ENCODE assay signal across 8 cellular contexts in the genomic region with DNA sequence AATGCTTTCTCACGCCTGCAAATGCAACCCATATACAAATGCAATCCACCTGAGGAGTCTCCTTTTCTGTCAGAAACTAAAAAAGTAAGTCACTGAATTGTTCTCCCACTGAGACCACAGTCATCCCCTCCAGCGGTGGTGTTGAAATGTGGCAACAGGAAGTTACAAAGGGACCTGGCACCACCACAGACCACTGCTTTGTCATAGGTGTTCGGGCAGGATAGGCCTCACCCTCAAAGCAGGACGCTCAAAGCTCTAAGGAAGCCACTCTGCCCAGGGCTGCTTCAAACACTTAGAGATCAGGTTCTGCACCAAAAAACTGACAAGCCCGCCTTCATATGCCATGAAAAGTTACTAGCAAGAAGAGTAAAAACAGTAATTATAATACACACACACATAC. TPM values are rescaled to one million over a fixed set of nuclear protein-coding genes. Genes with fewer than 3 reads are reported as not detected.
DNase-seq lines count a peak whose midpoint lies in the region; ATAC-seq, FAIRE-seq and TF ChIP-seq lines count a peak whose summit lies in the region.

No MANE protein-coding gene starts in this region.

- POLR2A ChIA-PET in K562 (lab: Yijun Ruan, JAX): no interaction called here

- CTCF ChIA-PET in K562 (lab: Yijun Ruan, JAX; ENCODE audit: low intra/inter-chr PET ratio): no interaction called here

- no peak overlapping the region for H3K4me2 ChIP-seq in K562 (ENCODE audit: insufficient read depth, low read length)

- H3K36me3 ChIP-seq in K562 (ENCODE audit: control insufficient read depth, insufficient read depth, low read length): no peaks in the 10 kb centered on the region

- H4K20me1 ChIP-seq in K562 (replicated peaks; ENCODE audit: control insufficient read depth, insufficient read depth, low read length): no peaks in the 10 kb centered on the region

- no peak overlapping the region for H3K9ac ChIP-seq in K562 (ENCODE audit: insufficient read depth in 1 of 2, low read depth in 2 of 2, low read length in 2 of 2)

- no peak for FAIRE-seq in K562 (lab: Jason Lieb, UNC)
- FAIRE-seq in HTR-8/SVneo (lab: Jason Lieb, UNC): no peak

- no peaks in the 10 kb centered on the region for H3K9me3 ChIP-seq in K562 (replicated peaks; ENCODE audit: control insufficient read depth, insufficient read depth, low read depth, low read length)

- no TSS peak for BruUV-seq in K562 (replicated peaks; lab: Mats Ljungman, UMichigan)

- TF ChIP-seq POLR2A in K562 (conservative IDR thresholded peaks at IDR 0.05): no peak

- H3K9me3 Mint-ChIP-seq in natural killer cell: no peaks in the 10 kb centered on the region
- H3K9me3 Mint-ChIP-seq in type B pancreatic cell: peaks cover 4% of the 10 kb centered on the region

- H3K36me3 Mint-ChIP-seq in natural killer cell (no peaks in the 10 kb centered on the region), type B pancreatic cell (no peaks in the 10 kb centered on the region)

- in situ Hi-C loops in K562 (cut with MboI): no loop called here

- H3K9me1 ChIP-seq in K562 (ENCODE audit: control insufficient read depth, insufficient read depth, low read length): no peaks in the 10 kb centered on the region

- intact Hi-C loops in K562 (cut with micrococcal nuclease) (no loop called here), natural killer cell (cut with micrococcal nuclease) (loop anchor here (1.0 kb wide), 3 partner anchors 11 to 76 kb away; a partner anchor contains a TSS)

- H3K27me3 ChIP-seq in K562 (ENCODE audit: control insufficient read depth in 2 of 2, insufficient read depth in 2 of 2, low read length in 2 of 2): no peaks in the 10 kb centered on the region

- H2AFZ ChIP-seq in K562 (ENCODE audit: low read depth, low read length): peak overlapping the region; percentile 85

- H3K79me2 ChIP-seq in K562 (ENCODE audit: control insufficient read depth, insufficient read depth, low read length): no peaks in the 10 kb centered on the region

- TF ChIP-seq EP300 in K562 (IDR thresholded peaks at IDR 0.05; ENCODE audit: low read length): no peak

- DNase-seq in T-helper 9 cell (peak; percentile 54), K562 (ENCODE audit: extremely low read depth in 1 of 4, low spot score in 3 of 4) (no peak), natural killer cell (peak; percentile 75), type B pancreatic cell (ENCODE audit: extremely low spot score, unreplicated experiment) (no peak), HTR-8/SVneo (ENCODE audit: insufficient read length, low spot score) (no peak)

- H3K27ac Mint-ChIP-seq in natural killer cell: peak overlapping the region; percentile 99 to 100
- H3K27ac Mint-ChIP-seq in type B pancreatic cell: peak overlapping the region; percentile 73

- peaks cover 36 to 37% of the 10 kb centered on the region in 2 donors for H3K4me1 Mint-ChIP-seq in natural killer cell
- peaks cover 40% of the 10 kb centered on the region for H3K4me1 Mint-ChIP-seq in type B pancreatic cell (ENCODE audit: unreplicated experiment)

- ATAC-seq in GM18868 (IDR thresholded peaks at IDR 0.05; ENCODE audit: unreplicated experiment) (peak; percentile 61), HG03354 (IDR thresholded peaks at IDR 0.05; ENCODE audit: poor library complexity, severe bottlenecking, unreplicated experiment) (peak; percentile 68), K562 (peak; percentile 29; the same call in 1 of the 3 replicates), natural killer cell (peak; percentile 76 to 90 (median 82)), HG03571 (IDR thresholded peaks at IDR 0.05; ENCODE audit: unreplicated experiment) (no peak)

- no peak for TF ChIP-seq CTCF in K562 (IDR thresholded peaks at IDR 0.05 in 2 of 3, conservative IDR thresholded peaks at IDR 0.05 in 1 of 3; ENCODE audit: insufficient read depth in 2 of 3, low read depth in 1 of 3, low read length in 3 of 3)
- TF ChIP-seq CTCF in natural killer cell (IDR thresholded peaks at IDR 0.05): no peak
- TF ChIP-seq CTCF in type B pancreatic cell (conservative IDR thresholded peaks at IDR 0.05): no peak

- TF ChIP-seq RAD21 in K562 (CRISPR knock-in tag; conservative IDR thresholded peaks at IDR 0.05 in 1 of 2, IDR thresholded peaks at IDR 0.05 in 1 of 2): no peak

- H3K4me1 ChIP-seq in K562 (replicated peaks in 1 of 2; ENCODE audit: control insufficient read depth in 2 of 2, insufficient read depth in 2 of 2, low read length in 2 of 2): peaks cover 0 to 11% of the 10 kb centered on the region in 2 experiments; a peak in 2 of 5 replicates

- H3K4me3 Mint-ChIP-seq in natural killer cell (peak overlapping the region; percentile 84), type B pancreatic cell (peak overlapping the region; percentile 7)

- H3K27me3 Mint-ChIP-seq in natural killer cell (ENCODE audit: low read depth in 2 of 2) (no peaks in the 10 kb centered on the region), type B pancreatic cell (no peaks in the 10 kb centered on the region)

- no peak overlapping the region for H3K27ac ChIP-seq in K562 (ENCODE audit: extremely low read depth, low read depth, low read length)

- H3K4me3 ChIP-seq in K562: no peak overlapping the region

- 40% methylated on average over 5 of the region's 5 CpGs for WGBS in K562 (ENCODE audit: insufficient coverage, low coverage, missing lambda C conversion rate)

TF ChIP-seq in K562, 482 proteins besides CTCF, POLR2A, EP300 and RAD21 (continues in another document):
- no peak for TF ChIP-seq TFAM (CRISPR knock-in tag; conservative IDR thresholded peaks at IDR 0.05)
- TF ChIP-seq ZFPM2 (CRISPR knock-in tag; IDR thresholded peaks at IDR 0.05): no peak
- no peak for TF ChIP-seq HDAC6 (IDR thresholded peaks at IDR 0.05; ENCODE audit: low read depth, low read length)
- TF ChIP-seq, protein P1, sequence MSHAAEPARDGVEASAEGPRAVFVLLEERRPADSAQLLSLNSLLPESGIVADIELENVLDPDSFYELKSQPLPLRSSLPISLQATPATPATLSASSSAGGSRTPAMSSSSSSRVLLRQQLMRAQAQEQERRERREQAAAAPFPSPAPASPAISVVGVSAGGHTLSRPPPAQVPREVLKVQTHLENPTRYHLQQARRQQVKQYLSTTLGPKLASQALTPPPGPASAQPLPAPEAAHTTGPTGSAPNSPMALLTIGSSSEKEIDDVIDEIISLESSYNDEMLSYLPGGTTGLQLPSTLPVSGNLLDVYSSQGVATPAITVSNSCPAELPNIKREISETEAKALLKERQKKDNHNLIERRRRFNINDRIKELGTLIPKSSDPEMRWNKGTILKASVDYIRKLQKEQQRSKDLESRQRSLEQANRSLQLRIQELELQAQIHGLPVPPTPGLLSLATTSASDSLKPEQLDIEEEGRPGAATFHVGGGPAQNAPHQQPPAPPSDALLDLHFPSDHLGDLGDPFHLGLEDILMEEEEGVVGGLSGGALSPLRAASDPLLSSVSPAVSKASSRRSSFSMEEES (CRISPR knock-in tag; IDR thresholded peaks at IDR 0.05): no peak
- TF ChIP-seq HSF4 (CRISPR knock-in tag; IDR thresholded peaks at IDR 0.05; ENCODE audit: borderline replicate concordance): no peak
- TF ChIP-seq, protein P2, sequence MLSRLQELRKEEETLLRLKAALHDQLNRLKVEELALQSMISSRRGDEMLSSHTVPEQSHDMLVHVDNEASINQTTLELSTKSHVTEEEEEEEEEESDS (CRISPR knock-in tag; IDR thresholded peaks at IDR 0.05): no peak
- TF ChIP-seq, protein P3, sequence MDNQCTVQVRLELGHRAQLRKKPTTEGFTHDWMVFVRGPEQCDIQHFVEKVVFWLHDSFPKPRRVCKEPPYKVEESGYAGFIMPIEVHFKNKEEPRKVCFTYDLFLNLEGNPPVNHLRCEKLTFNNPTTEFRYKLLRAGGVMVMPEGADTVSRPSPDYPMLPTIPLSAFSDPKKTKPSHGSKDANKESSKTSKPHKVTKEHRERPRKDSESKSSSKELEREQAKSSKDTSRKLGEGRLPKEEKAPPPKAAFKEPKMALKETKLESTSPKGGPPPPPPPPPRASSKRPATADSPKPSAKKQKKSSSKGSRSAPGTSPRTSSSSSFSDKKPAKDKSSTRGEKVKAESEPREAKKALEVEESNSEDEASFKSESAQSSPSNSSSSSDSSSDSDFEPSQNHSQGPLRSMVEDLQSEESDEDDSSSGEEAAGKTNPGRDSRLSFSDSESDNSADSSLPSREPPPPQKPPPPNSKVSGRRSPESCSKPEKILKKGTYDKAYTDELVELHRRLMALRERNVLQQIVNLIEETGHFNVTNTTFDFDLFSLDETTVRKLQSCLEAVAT (IDR thresholded peaks at IDR 0.05): no peak
- no peak for TF ChIP-seq RBM22 (IDR thresholded peaks at IDR 0.05; ENCODE audit: low read depth, low read length, poor library complexity, severe bottlenecking)
- TF ChIP-seq ZNF57 (CRISPR knock-in tag; IDR thresholded peaks at IDR 0.05): no peak
- TF ChIP-seq, protein P4, sequence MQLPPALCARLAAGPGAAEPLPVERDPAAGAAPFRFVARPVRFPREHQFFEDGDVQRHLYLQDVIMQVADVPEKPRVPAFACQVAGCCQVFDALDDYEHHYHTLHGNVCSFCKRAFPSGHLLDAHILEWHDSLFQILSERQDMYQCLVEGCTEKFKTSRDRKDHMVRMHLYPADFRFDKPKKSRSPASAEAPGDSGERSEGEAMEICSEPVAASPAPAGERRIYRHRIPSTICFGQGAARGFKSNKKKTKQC (CRISPR knock-in tag; IDR thresholded peaks at IDR 0.05): no peak

RNA-seq across cellular contexts. Expression of a gene that starts 11.3 kb away (rescaled TPM):
- 3.4 TPM in 2 replicates for total RNA-seq in K562 (2011; cell fraction: chromatin; rRNA removed; ENCODE audit: low replicate concordance)
- 2.1 and 4.5 TPM in 2 replicates for total RNA-seq in K562 (2011; cell fraction: nucleolus; rRNA removed)
- total RNA-seq in K562 (2011; cell fraction: nucleoplasm; rRNA removed): 3.4 and 6.9 TPM in 2 replicates
- total RNA-seq in K562 (2014; rRNA removed) (0.54 and 0.73 TPM in 2 replicates), K562 (2014; rRNA removed; fragmentation: Illumina TruSeq; extraction: Trizol) (0.51 and 0.80 TPM in 2 replicates), K562 (2015; rRNA removed; fragmentation: Illumina TruSeq; extraction: Trizol) (0.33 and 0.38 TPM in 2 replicates), K562 (2021) (0.81 and 1.6 TPM in 2 replicates), natural killer cell (10 to 100 TPM; 11.1 to 24.0 (median 19.1) TPM), type B pancreatic cell (ENCODE audit: low replicate concordance) (67.5 and 108 TPM in 2 replicates)
- polyA plus RNA-seq in K562 (2011; rRNA removed) (2.3 and 2.9 TPM in 2 replicates), K562 (2014; fragmentation: Illumina TruSeq; extraction: Trizol) (0.40 and 0.57 TPM in 2 replicates), K562 (2014; fragmentation: Nextera tagmentation; extraction: Ambion mirVana) (under 1 TPM; 0.15 to 0.56 TPM), K562 (2014; rRNA removed) (0.61 and 0.82 TPM in 2 replicates)
- 1.9 and 4.4 TPM in 2 replicates for polyA plus RNA-seq in K562 (2011; cell fraction: cytosol; rRNA removed)
- 2.0 and 3.7 TPM in 2 replicates for polyA plus RNA-seq in K562 (2011; cell fraction: nucleus; rRNA removed)
- polyA plus RNA-seq in K562 (2012): 1.1 and 1.7 TPM in 2 replicates
- polyA minus RNA-seq in K562 (2011; rRNA and poly(A)+ RNA removed): 3.0 and 3.2 TPM in 2 replicates
- polyA minus RNA-seq in K562 (2011; cell fraction: cytosol; rRNA and poly(A)+ RNA removed): 2.9 and 4.0 TPM in 2 replicates
- polyA minus RNA-seq in K562 (2011; cell fraction: nucleus; rRNA and poly(A)+ RNA removed): 4.7 and 6.1 TPM in 2 replicates

Comparison
In these comparisons a context has a peak if more than half of its experiments do, and no peak if none do; other contexts are left out.
1. DNase-seq: peak in T-helper 9 cell (single experiment) and natural killer cell (single experiment); none in K562 (0 of 4), type B pancreatic cell (single experiment) and HTR-8/SVneo (single experiment).